19 cellular contexts compared by ENCODE assay signal in the genomic region with DNA sequence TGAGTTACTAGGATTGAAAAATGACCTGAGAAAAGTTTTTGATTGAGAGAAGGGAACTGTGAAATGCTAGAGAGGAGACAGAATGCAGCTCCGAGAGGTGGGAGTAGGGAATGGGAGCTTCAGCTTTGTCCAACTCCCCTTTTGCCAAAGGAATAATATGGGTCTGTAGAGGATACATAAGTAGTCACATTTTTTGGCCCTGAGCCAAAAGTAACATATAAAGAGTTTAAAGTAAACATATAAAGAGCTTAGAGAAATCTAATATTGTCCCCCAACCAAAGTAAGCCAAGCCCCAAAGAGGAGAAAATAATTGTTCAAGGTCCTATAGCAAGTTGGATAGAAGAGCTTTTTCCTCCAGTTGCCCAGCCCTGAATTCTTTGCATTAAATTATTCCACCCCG.
"Had no signal": no experiment of that assay in that cellular context is flagged by ENCODE, and none has a peak within 500 bp of the region (broad histone marks: within the 10 kb centered on the region; RNA-seq: fewer than 3 reads in every experiment).

No MANE protein-coding gene starts in this region.

- H3K4me2 ChIP-seq: smooth muscle cell had no signal

- ATAC-seq: gastroesophageal sphincter; left lung; lower lobe of right lung; natural killer cell treated with Interleukin-12 subunit alpha and Interleukin-12 subunit beta and Interleukin-15 and Interleukin-18, amount 100 ng/mL, for 72 hours; pancreas; right cardiac atrium; stimulated activated effector memory CD8-positive, alpha-beta T cell treated with anti-CD3 and anti-CD28 coated beads, Interleukin-12 subunit alpha, Interleukin-12 subunit beta, amount 100 ng/mL, for 72 hours; stimulated activated naive CD8-positive, alpha-beta T cell treated with anti-CD3 and anti-CD28 coated beads, Interleukin-15, Interleukin-2, amounts not matched to agents 100 U/mL and 50 U/mL, for 24 hours had no signal

- DNase-seq: dermis blood vessel endothelial cell; esophagus squamous epithelium; glutamatergic neuron; islet precursor cell; left lung; lower lobe of right lung; mesenchymal stem cell; midbrain; occipital lobe; pancreas; right cardiac atrium; stimulated activated CD4-positive, alpha-beta T cell treated with anti-CD3 and anti-CD28 coated beads, Interleukin-2, amount 100 ng/mL, for 48 hours; stimulated activated naive CD8-positive, alpha-beta T cell treated with anti-CD3 and anti-CD28 coated beads, Interleukin-15, Interleukin-2, amounts not matched to agents 100 U/mL and 50 U/mL, for 24 hours; thyroid gland had no signal

- H3K9me3 ChIP-seq: esophagus squamous epithelium, lower lobe of right lung, pancreas, suprapubic skin, thyroid gland had no signal

- H3K4me1 ChIP-seq: esophagus squamous epithelium, gastroesophageal sphincter, left lung, lower lobe of right lung, pancreas, suprapubic skin, thyroid gland had no signal

- FAIRE-seq: pancreas had no signal

- H3K27me3 ChIP-seq: esophagus squamous epithelium, gastroesophageal sphincter, left lung, pancreas, suprapubic skin, thyroid gland had no signal

- H3K36me3 ChIP-seq: esophagus squamous epithelium, gastroesophageal sphincter, left lung, lower lobe of right lung, pancreas, suprapubic skin, thyroid gland had no signal

- H3K27ac ChIP-seq: esophagus squamous epithelium, gastroesophageal sphincter, left lung, lower lobe of right lung, pancreas, suprapubic skin, thyroid gland had no signal

- H3K4me3 ChIP-seq: esophagus squamous epithelium, gastroesophageal sphincter, left lung, lower lobe of right lung, pancreas, smooth muscle cell, suprapubic skin, thyroid gland had no signal
